ENCODE assay signal across 20 cellular contexts in the genomic region with DNA sequence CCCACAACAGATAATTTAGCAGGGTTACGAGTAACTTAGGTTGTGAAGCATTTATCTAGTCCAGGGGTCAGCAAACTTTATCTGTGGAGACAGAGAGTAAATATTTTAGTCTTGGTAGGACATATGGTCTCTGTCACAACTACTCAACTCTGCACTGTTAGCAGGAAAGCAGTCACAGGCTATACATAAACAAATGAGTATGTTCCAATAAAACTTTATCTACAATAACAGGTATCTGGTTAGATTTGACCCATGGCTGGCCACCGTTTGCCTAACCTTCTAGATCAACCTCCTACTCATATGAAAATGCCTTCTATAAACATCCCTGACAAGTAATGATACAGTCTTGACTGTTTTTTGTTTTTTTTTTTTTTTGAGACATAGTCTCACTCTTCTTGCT. TPM values are rescaled to one million over a fixed set of nuclear protein-coding genes. Genes with fewer than 3 reads are reported as not detected.
DNase-seq lines count a peak whose midpoint lies in the region; ATAC-seq and TF ChIP-seq lines count a peak whose summit lies in the region.
"Had no signal": no experiment of that assay in that cellular context is flagged by ENCODE, and none has a peak within 500 bp of the region (broad histone marks: within the 10 kb centered on the region; RNA-seq: fewer than 3 reads in every experiment).

No MANE protein-coding gene starts in this region.

- H3K4me3 Mint-ChIP-seq in activated CD4-positive, alpha-beta T cell treated with anti-CD3 and anti-CD28 coated beads for 36 hours, result no peak overlapping the region
- no peak overlapping the region for H3K4me3 Mint-ChIP-seq in activated naive CD8-positive, alpha-beta T cell treated with anti-CD3 and anti-CD28 coated beads for 36 hours
- H3K4me3 Mint-ChIP-seq in activated naive CD8-positive, alpha-beta T cell treated with anti-CD3 and anti-CD28 coated beads, Interleukin-2, amount 50 U/mL, for 24 hours, result no peak overlapping the region
- H3K4me3 Mint-ChIP-seq: CD14-positive monocyte; CD4-positive, alpha-beta memory T cell; GM23338 had no signal

- no peaks in the 10 kb centered on the region for H3K27me3 Mint-ChIP-seq in activated CD4-positive, alpha-beta T cell treated with anti-CD3 and anti-CD28 coated beads for 36 hours
- H3K27me3 Mint-ChIP-seq in activated naive CD8-positive, alpha-beta T cell treated with anti-CD3 and anti-CD28 coated beads for 36 hours, result no peaks in the 10 kb centered on the region
- H3K27me3 Mint-ChIP-seq in activated naive CD8-positive, alpha-beta T cell treated with anti-CD3 and anti-CD28 coated beads, Interleukin-2, amount 50 U/mL, for 24 hours, result no peaks in the 10 kb centered on the region
- H3K27me3 Mint-ChIP-seq: CD4-positive, alpha-beta memory T cell had no signal

- H3K79me2 ChIP-seq in hepatocyte, result no peaks in the 10 kb centered on the region

- TF ChIP-seq CTCF in hepatocyte (IDR thresholded peaks at IDR 0.05; ENCODE audit: poor library complexity), result no peak
- TF ChIP-seq CTCF in foreskin keratinocyte (conservative IDR thresholded peaks at IDR 0.05), result no peak

- no peak for DNase-seq in activated CD4-positive, alpha-beta T cell treated with anti-CD3 and anti-CD28 coated beads for 36 hours
- DNase-seq in activated CD4-positive, alpha-beta T cell treated with anti-CD3 and anti-CD28 coated beads, Interleukin-2, amount 50 U/mL, for 1 hour, result no peak
- no peak for DNase-seq in activated naive CD8-positive, alpha-beta T cell treated with anti-CD3 and anti-CD28 coated beads for 36 hours
- no peak for DNase-seq in activated naive CD8-positive, alpha-beta T cell treated with anti-CD3 and anti-CD28 coated beads, Interleukin-2, amount 50 U/mL, for 24 hours
- DNase-seq in hepatocyte (ENCODE audit: low spot score), result no peak
- no peak for DNase-seq in foreskin keratinocyte
- no peak for DNase-seq in iPS-NIHi7 (ENCODE audit: extremely low spot score)
- DNase-seq: CD4-positive, alpha-beta memory T cell; DMS153; DMS79; GDM1; HCEC 1CT had no signal

- H3K4me1 ChIP-seq in hepatocyte (ENCODE audit: insufficient read depth) (no peaks in the 10 kb centered on the region), foreskin keratinocyte (no peaks in the 10 kb centered on the region)
- H3K4me1 ChIP-seq: A549, BLaER1 had no signal

- H3K9me3 Mint-ChIP-seq in activated CD4-positive, alpha-beta T cell treated with anti-CD3 and anti-CD28 coated beads for 36 hours (ENCODE audit: low read depth), result no peaks in the 10 kb centered on the region
- H3K9me3 Mint-ChIP-seq in activated naive CD8-positive, alpha-beta T cell treated with anti-CD3 and anti-CD28 coated beads for 36 hours, result no peaks in the 10 kb centered on the region
- no peaks in the 10 kb centered on the region for H3K9me3 Mint-ChIP-seq in activated naive CD8-positive, alpha-beta T cell treated with anti-CD3 and anti-CD28 coated beads, Interleukin-2, amount 50 U/mL, for 24 hours
- H3K9me3 Mint-ChIP-seq: CD14-positive monocyte; CD4-positive, alpha-beta memory T cell; GM23338 had no signal

- H3K27me3 ChIP-seq in hepatocyte (no peaks in the 10 kb centered on the region), foreskin keratinocyte (no peaks in the 10 kb centered on the region)
- H3K27me3 ChIP-seq: BLaER1 had no signal

- H3K36me3 ChIP-seq in hepatocyte (replicated peaks; ENCODE audit: insufficient read depth, low read depth), result no peaks in the 10 kb centered on the region

- H4K20me1 ChIP-seq in hepatocyte (ENCODE audit: insufficient read depth, poor library complexity, severe bottlenecking), result no peaks in the 10 kb centered on the region

- H3K27ac Mint-ChIP-seq in activated CD4-positive, alpha-beta T cell treated with anti-CD3 and anti-CD28 coated beads for 36 hours, result peak overlapping the region; percentile 42
- peak overlapping the region; percentile 63 for H3K27ac Mint-ChIP-seq in activated naive CD8-positive, alpha-beta T cell treated with anti-CD3 and anti-CD28 coated beads for 36 hours
- H3K27ac Mint-ChIP-seq in activated naive CD8-positive, alpha-beta T cell treated with anti-CD3 and anti-CD28 coated beads, Interleukin-2, amount 50 U/mL, for 24 hours, result no peak overlapping the region
- H3K27ac Mint-ChIP-seq: GM23338 had no signal

- intact Hi-C loops in activated CD4-positive, alpha-beta T cell treated with anti-CD3 and anti-CD28 coated beads for 36 hours (cut with DNase I, micrococcal nuclease), result no loop called here

- no peak overlapping the region for H3K4me3 ChIP-seq in hepatocyte
- H3K4me3 ChIP-seq: A549, BLaER1, GM23338 had no signal

- H3K9me3 ChIP-seq in hepatocyte (ENCODE audit: low read depth), result no peaks in the 10 kb centered on the region
- H3K9me3 ChIP-seq: A549, BLaER1 had no signal

- CTCF ChIA-PET in activated CD4-positive, alpha-beta T cell treated with anti-CD3 and anti-CD28 coated beads for 36 hours (lab: Charles Lee), result no interaction called here

- H3K27ac ChIP-seq in hepatocyte, result peak overlapping the region; percentile 12
- no peak overlapping the region for H3K27ac ChIP-seq in foreskin keratinocyte
- H3K27ac ChIP-seq: 22Rv1, A549, BLaER1, HL-60 had no signal

- H3K9me2 ChIP-seq in hepatocyte (replicated peaks; ENCODE audit: insufficient read depth), result no peaks in the 10 kb centered on the region

- WGBS in hepatocyte (ENCODE audit: low lambda C conversion rate, missing lambda C conversion rate), result 35% methylated on average over 2 of the region's 2 CpGs

- no peak overlapping the region for H2AFZ ChIP-seq in hepatocyte
- H2AFZ ChIP-seq: GM23338 had no signal

- H3K36me3 Mint-ChIP-seq in activated CD4-positive, alpha-beta T cell treated with anti-CD3 and anti-CD28 coated beads for 36 hours (ENCODE audit: low read depth), result peaks cover 33% of the 10 kb centered on the region
- peaks cover 17% of the 10 kb centered on the region for H3K36me3 Mint-ChIP-seq in activated naive CD8-positive, alpha-beta T cell treated with anti-CD3 and anti-CD28 coated beads for 36 hours
- H3K36me3 Mint-ChIP-seq in activated naive CD8-positive, alpha-beta T cell treated with anti-CD3 and anti-CD28 coated beads, Interleukin-2, amount 50 U/mL, for 24 hours (ENCODE audit: low read depth), result peaks cover 41% of the 10 kb centered on the region

- H3K4me2 ChIP-seq in hepatocyte, result no peak overlapping the region
- H3K4me2 ChIP-seq: A549, BLaER1, GM23338 had no signal

- POLR2A ChIA-PET in activated CD4-positive, alpha-beta T cell treated with anti-CD3 and anti-CD28 coated beads for 36 hours (lab: Charles Lee), result no interaction called here

- ATAC-seq in activated CD4-positive, alpha-beta T cell treated with anti-CD3 and anti-CD28 coated beads for 36 hours, result no peak
- ATAC-seq in activated naive CD8-positive, alpha-beta T cell treated with anti-CD3 and anti-CD28 coated beads, Interleukin-2, amount 50 U/mL, for 24 hours, result no peak
- ATAC-seq in foreskin keratinocyte, result no peak
- ATAC-seq: A549, GM23338 had no signal

- peaks cover 24% of the 10 kb centered on the region for H3K4me1 Mint-ChIP-seq in activated CD4-positive, alpha-beta T cell treated with anti-CD3 and anti-CD28 coated beads for 36 hours
- peaks cover 29% of the 10 kb centered on the region for H3K4me1 Mint-ChIP-seq in activated naive CD8-positive, alpha-beta T cell treated with anti-CD3 and anti-CD28 coated beads for 36 hours
- peaks cover 34% of the 10 kb centered on the region for H3K4me1 Mint-ChIP-seq in activated naive CD8-positive, alpha-beta T cell treated with anti-CD3 and anti-CD28 coated beads, Interleukin-2, amount 50 U/mL, for 24 hours

RNA-seq across cellular contexts. Expression of gene HK3, which starts 13.0 kb away (rescaled TPM):
- not detected for total RNA-seq in activated CD4-positive, alpha-beta T cell treated with anti-CD3 and anti-CD28 coated beads for 36 hours
- not detected for total RNA-seq in activated naive CD8-positive, alpha-beta T cell treated with anti-CD3 and anti-CD28 coated beads for 36 hours
- total RNA-seq in hepatocyte (0.73 TPM in 1 of 2 replicates, not detected in the other), foreskin keratinocyte (not detected in 2 replicates)
- polyA plus RNA-seq in hepatocyte (not detected in 2 replicates), foreskin keratinocyte (not detected in 2 replicates)
- total RNA-seq: Daoy, GM23338, HT1080 had no signal
- polyA plus RNA-seq: CD4-positive, alpha-beta memory T cell; GM23338 had no signal
